Comparison of ENCODE assay signal across 1 cellular context in the genomic region with DNA sequence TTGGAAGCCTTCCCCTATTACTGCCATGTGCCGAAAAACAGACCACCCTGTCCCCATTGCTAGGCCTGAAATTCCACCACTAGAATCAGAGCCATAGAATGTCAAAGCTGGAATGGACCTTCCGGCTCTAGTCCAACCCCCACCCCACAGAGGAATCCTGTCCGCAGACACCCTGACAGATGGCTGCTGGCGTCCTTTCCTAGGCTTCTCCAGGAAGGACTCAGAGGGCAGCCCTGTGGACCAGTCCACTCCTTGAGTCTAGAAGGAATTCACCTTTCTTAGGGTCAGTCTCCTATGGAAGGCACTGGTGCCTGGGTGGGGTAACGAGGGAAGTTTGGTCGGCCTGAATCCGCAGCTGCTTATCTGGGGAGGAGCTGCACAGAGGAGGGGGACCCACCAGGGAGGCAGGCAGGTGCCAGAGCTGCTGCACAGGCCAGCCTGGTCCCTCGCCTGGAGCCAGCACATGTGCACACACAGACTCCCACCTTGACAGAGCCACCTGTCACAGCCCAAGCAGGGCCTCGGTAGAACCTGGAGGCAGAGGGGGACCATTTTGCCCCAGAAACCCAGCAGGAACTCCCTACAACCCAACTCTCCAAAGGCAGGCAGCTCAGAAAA.
TF ChIP-seq lines count a peak whose summit lies in the region.

No MANE protein-coding gene starts in this region.

TF ChIP-seq in WTC11, 78 proteins besides CTCF, POLR2A, EP300 and RAD21 (continued from another document):
- TF ChIP-seq, protein P1, sequence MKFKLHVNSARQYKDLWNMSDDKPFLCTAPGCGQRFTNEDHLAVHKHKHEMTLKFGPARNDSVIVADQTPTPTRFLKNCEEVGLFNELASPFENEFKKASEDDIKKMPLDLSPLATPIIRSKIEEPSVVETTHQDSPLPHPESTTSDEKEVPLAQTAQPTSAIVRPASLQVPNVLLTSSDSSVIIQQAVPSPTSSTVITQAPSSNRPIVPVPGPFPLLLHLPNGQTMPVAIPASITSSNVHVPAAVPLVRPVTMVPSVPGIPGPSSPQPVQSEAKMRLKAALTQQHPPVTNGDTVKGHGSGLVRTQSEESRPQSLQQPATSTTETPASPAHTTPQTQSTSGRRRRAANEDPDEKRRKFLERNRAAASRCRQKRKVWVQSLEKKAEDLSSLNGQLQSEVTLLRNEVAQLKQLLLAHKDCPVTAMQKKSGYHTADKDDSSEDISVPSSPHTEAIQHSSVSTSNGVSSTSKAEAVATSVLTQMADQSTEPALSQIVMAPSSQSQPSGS (CRISPR knock-in tag; IDR thresholded peaks at IDR 0.05; ENCODE audit: borderline replicate concordance, low read depth): no peak
- no peak for TF ChIP-seq OVOL2 (CRISPR knock-in tag; IDR thresholded peaks at IDR 0.05; ENCODE audit: borderline replicate concordance)
- no peak for TF ChIP-seq SOX15 (CRISPR knock-in tag; IDR thresholded peaks at IDR 0.05)
- no peak for TF ChIP-seq ELF4 (CRISPR knock-in tag; IDR thresholded peaks at IDR 0.05; ENCODE audit: low read depth)
- TF ChIP-seq SP1 (CRISPR knock-in tag; conservative IDR thresholded peaks at IDR 0.05): no peak
